In genomic region chr7:139230078-139230477, GRCh38 we compare ENCODE assay signal across 9 cellular contexts. TPM values are rescaled to one million over a fixed set of nuclear protein-coding genes. Genes with fewer than 3 reads are reported as not detected.
DNase-seq lines count a peak whose midpoint lies in the region; ATAC-seq, FAIRE-seq and TF ChIP-seq lines count a peak whose summit lies in the region.
"Had no signal": no experiment of that assay in that cellular context is flagged by ENCODE, and none has a peak within 500 bp of the region (broad histone marks: within the 10 kb centered on the region; RNA-seq: fewer than 3 reads in every experiment).

No MANE protein-coding gene starts in this region.

- peak overlapping the region; percentile 100 for H2AFZ ChIP-seq in PC-3 (ENCODE audit: low read length)

- peaks cover 29% of the 10 kb centered on the region for H3K36me3 Mint-ChIP-seq in Calu3 (ENCODE audit: insufficient read depth, unreplicated experiment)

- BruUV-seq in Calu3 (replicated peaks; lab: Mats Ljungman, UMichigan) (no TSS peak), PC-3 (replicated peaks; lab: Mats Ljungman, UMichigan) (no TSS peak)

- peak overlapping the region; percentile 85; the same call in 1 of the 2 replicates for H3K9ac ChIP-seq in PC-3 (ENCODE audit: low read length)
- H3K9ac ChIP-seq in endocrine pancreas (ENCODE audit: control insufficient read depth, insufficient read depth, low read length): no peak overlapping the region

- H3F3A ChIP-seq in PC-3 (ENCODE audit: low read length, unreplicated experiment): no peaks in the 10 kb centered on the region

- TF ChIP-seq CTCF in Calu3 (IDR thresholded peaks at IDR 0.05; ENCODE audit: unreplicated experiment): no peak
- no peak for TF ChIP-seq CTCF in PC-3 (conservative IDR thresholded peaks at IDR 0.05; ENCODE audit: low read depth, low read length)
- no peak for TF ChIP-seq CTCF in pancreas (IDR thresholded peaks at IDR 0.05)

- H3K4me1 ChIP-seq in PC-3 (ENCODE audit: insufficient read depth, low read length) (peaks cover 26% of the 10 kb centered on the region), endocrine pancreas (ENCODE audit: control insufficient read depth, insufficient read depth, low read length) (peaks cover 17% of the 10 kb centered on the region), pancreas (peaks cover 0 to 22% (median 16%) of the 10 kb centered on the region in 3 donors)

- POLR2A ChIA-PET in PC-3 (lab: Charles Lee; ENCODE audit: unreplicated experiment): interaction anchor here (0.7 kb wide), 1 partner anchor 96 kb away, joined by 3 read pairs; a partner anchor contains a TSS

- no peaks in the 10 kb centered on the region for H3K9me2 ChIP-seq in PC-3 (replicated peaks; ENCODE audit: low read length)

- H3K27me3 ChIP-seq in PC-3 (ENCODE audit: low read length) (no peaks in the 10 kb centered on the region), endocrine pancreas (ENCODE audit: control insufficient read depth, insufficient read depth, low read length) (no peaks in the 10 kb centered on the region), pancreas (no peaks in the 10 kb centered on the region)

- peaks cover 31% of the 10 kb centered on the region for H3K79me2 ChIP-seq in PC-3 (ENCODE audit: low read length)

- ATAC-seq in PC-3 (no peak), pancreas (no peak), HG03457 (IDR thresholded peaks at IDR 0.05; ENCODE audit: unreplicated experiment) (no peak), HG03520 (IDR thresholded peaks at IDR 0.05; ENCODE audit: unreplicated experiment) (no peak)

- DNase-seq in Calu3 (no peak), PC-3 (no peak), pancreas (no peak), NCI-H146 (lab: John Stamatoyannopoulos, UW) (no peak), NCI-H2171 treated with DMSO at 0.1 percent for 48 hours (lab: John Stamatoyannopoulos, UW) (no peak)
- DNase-seq: activated gamma-delta T cell had no signal

- intact Hi-C loops in Calu3 (cut with micrococcal nuclease; ENCODE audit: unreplicated experiment) (loop anchor here (10.0 kb wide), 1 partner anchor 125 kb away; the partner anchor contains the start of gene ZC3HAV1), PC-3 (cut with micrococcal nuclease) (loop anchor here (10.0 kb wide), 1 partner anchor 125 kb away; the partner anchor contains the start of gene LUC7L2), pancreas (cut with DNase I) (no loop called here)

- H3K4me3 Mint-ChIP-seq in Calu3 (ENCODE audit: low read depth, unreplicated experiment): peak overlapping the region; percentile 81

- CTCF ChIA-PET in Calu3 (lab: Charles Lee) (no interaction called here), PC-3 (lab: Charles Lee) (no interaction called here)

- FAIRE-seq in pancreas (lab: Jason Lieb, UNC): no peak

- H4K20me1 ChIP-seq in PC-3 (ENCODE audit: low read length): peaks cover 12% of the 10 kb centered on the region; the same call in 1 of the 2 replicates

- no peaks in the 10 kb centered on the region for H3K9me3 Mint-ChIP-seq in Calu3 (ENCODE audit: low read depth, unreplicated experiment)

- peaks cover 9% of the 10 kb centered on the region for H3K4me1 Mint-ChIP-seq in Calu3 (ENCODE audit: low read depth, unreplicated experiment)

- H3K27ac Mint-ChIP-seq in Calu3 (ENCODE audit: unreplicated experiment): peak overlapping the region; percentile 82

- 46 to 49% methylated on average over 8 of the region's 8 CpGs for WGBS in pancreas, 2 donors

- H3K36me3 ChIP-seq in PC-3 (ENCODE audit: low read depth, low read length): no peaks in the 10 kb centered on the region
- H3K36me3 ChIP-seq in endocrine pancreas (ENCODE audit: control insufficient read depth, insufficient read depth, low read length): no peaks in the 10 kb centered on the region
- no peaks in the 10 kb centered on the region for H3K36me3 ChIP-seq in pancreas

- H3K9me3 ChIP-seq in PC-3 (ENCODE audit: low read length) (no peaks in the 10 kb centered on the region), endocrine pancreas (ENCODE audit: control insufficient read depth, low read length) (no peaks in the 10 kb centered on the region), pancreas (no peaks in the 10 kb centered on the region)

- H3K4me3 ChIP-seq in PC-3 (ENCODE audit: low read length) (peak overlapping the region; percentile 100), endocrine pancreas (ENCODE audit: control insufficient read depth, insufficient read depth, low read length) (peak overlapping the region; percentile 63), pancreas (peak overlapping the region in 3 of 4 donors; percentile 73 to 99 (median 90))

- H3K27me3 Mint-ChIP-seq in Calu3 (ENCODE audit: unreplicated experiment): no peaks in the 10 kb centered on the region

- H3K27ac ChIP-seq in PC-3 (ENCODE audit: low read length) (no peak overlapping the region), pancreas (peak overlapping the region; percentile 92 to 95 (median 93))

- H3K4me2 ChIP-seq in PC-3 (ENCODE audit: low read length): peak overlapping the region; percentile 95

RNA-seq across cellular contexts. Expression of gene UBN2, which starts 1.0 kb away (rescaled TPM):
- 19.2 and 23.0 TPM in 2 replicates for total RNA-seq in Calu3 (2022)
- 2.2 and 3.7 TPM in 2 replicates for total RNA-seq in PC-3 (2014; rRNA removed)
- total RNA-seq in pancreas: 10 to 100 TPM; 11.5 to 20.3 (median 16.6) TPM
- 1 to 10 TPM; 2.9 to 3.4 TPM for polyA plus RNA-seq in pancreas

Comparison
In these comparisons a context has a peak if more than half of its experiments do, and no peak if none do; other contexts are left out.
1. intact Hi-C loops: an anchor here in Calu3 (10.0 kb wide) and PC-3 (10.0 kb wide); none called in pancreas.